8 cellular contexts compared by ENCODE assay signal in the genomic region with DNA sequence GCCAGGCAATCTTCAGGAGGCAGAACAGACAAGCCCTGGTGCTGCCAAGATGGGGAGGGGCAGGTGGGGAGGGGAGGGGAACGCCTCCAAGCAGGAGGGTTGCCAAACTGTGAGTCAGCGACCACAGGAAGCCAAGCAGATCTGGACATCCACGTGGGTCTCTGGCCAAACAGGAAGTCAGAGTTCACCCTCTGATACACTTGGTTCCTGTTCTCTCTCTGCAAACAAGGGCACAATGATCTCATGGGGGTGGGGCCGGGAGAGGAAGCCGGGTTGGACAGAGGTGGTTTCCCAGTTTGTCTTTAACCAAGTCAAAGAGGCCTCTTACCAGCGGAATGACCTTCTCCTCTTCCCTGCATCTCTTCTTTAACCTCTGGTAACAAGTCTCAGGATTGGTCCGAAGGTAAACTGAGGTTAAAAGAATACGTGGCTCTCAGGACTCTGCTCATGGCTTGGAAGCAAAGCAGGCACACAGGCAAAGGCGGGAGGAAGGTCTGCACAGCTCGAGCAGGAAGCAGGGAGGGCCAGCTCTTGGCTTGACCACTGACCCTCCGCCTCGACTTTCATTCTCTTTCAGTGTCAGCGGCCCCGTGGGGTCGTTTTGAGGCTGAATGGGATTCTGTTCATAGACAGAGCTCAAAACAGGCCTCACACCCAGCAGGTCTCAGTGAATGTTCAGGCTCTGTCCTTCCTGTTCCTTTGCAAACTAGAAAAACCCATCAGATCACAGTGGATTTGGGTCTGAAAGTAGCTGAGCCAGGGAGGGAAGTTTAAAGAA. TPM values are rescaled to one million over a fixed set of nuclear protein-coding genes. Genes with fewer than 3 reads are reported as not detected.
DNase-seq lines count a peak whose midpoint lies in the region; ATAC-seq lines count a peak whose summit lies in the region.

No MANE protein-coding gene starts in this region.

- H3K27me3 Mint-ChIP-seq in activated CD4-positive, alpha-beta T cell treated with anti-CD3 and anti-CD28 coated beads, Interleukin-2, amount 10 ng/mL, durations not matched to agents 7 days and 5 days = no peaks in the 10 kb centered on the region

- no peaks in the 10 kb centered on the region for H3K36me3 Mint-ChIP-seq in activated CD4-positive, alpha-beta T cell treated with anti-CD3 and anti-CD28 coated beads, Interleukin-2, amount 10 ng/mL, durations not matched to agents 7 days and 5 days (ENCODE audit: low read depth)

- peak overlapping the region; percentile 92 for H3K27ac Mint-ChIP-seq in activated CD4-positive, alpha-beta T cell treated with anti-CD3 and anti-CD28 coated beads, Interleukin-2, amount 10 ng/mL, durations not matched to agents 7 days and 5 days

- H3K4me3 Mint-ChIP-seq in activated CD4-positive, alpha-beta T cell treated with anti-CD3 and anti-CD28 coated beads, Interleukin-2, amount 10 ng/mL, durations not matched to agents 7 days and 5 days = peak overlapping the region; percentile 71

- DNase-seq in NCI-H2196 (lab: John Stamatoyannopoulos, UW; ENCODE audit: unreplicated experiment) (peak; percentile 84), dermis microvascular lymphatic vessel endothelial cell (ENCODE audit: low read depth in 2 of 2) (peak; percentile 100), medulla oblongata (ENCODE audit: extremely low spot score) (peak; percentile 97), NCI-H1048 (lab: John Stamatoyannopoulos, UW) (no peak)
- peak; percentile 83 for DNase-seq in activated CD4-positive, alpha-beta T cell treated with anti-CD3 and anti-CD28 coated beads, Interleukin-2, amount 10 ng/mL, durations not matched to agents 7 days and 5 days
- DNase-seq in stimulated activated CD4-positive, alpha-beta T cell treated with anti-CD3 and anti-CD28 coated beads, TNF-alpha, amount 100 ng/mL, for 48 hours (ENCODE audit: low read depth in 3 of 3) = peak; percentile 60 to 84 (median 77)

- POLR2A ChIA-PET in activated CD4-positive, alpha-beta T cell treated with anti-CD3 and anti-CD28 coated beads, Interleukin-2, amount 10 ng/mL, durations not matched to agents 7 days and 5 days (lab: Charles Lee) = no interaction called here

- no peaks in the 10 kb centered on the region for H3K9me3 Mint-ChIP-seq in activated CD4-positive, alpha-beta T cell treated with anti-CD3 and anti-CD28 coated beads, Interleukin-2, amount 10 ng/mL, durations not matched to agents 7 days and 5 days

- CTCF ChIA-PET in activated CD4-positive, alpha-beta T cell treated with anti-CD3 and anti-CD28 coated beads, Interleukin-2, amount 10 ng/mL, durations not matched to agents 7 days and 5 days (lab: Charles Lee) = interaction anchor here (0.9 to 1.2 kb wide), 3 partner anchors 9 to 40 kb away, joined by 3 to 4 read pairs (median 3); no protein-coding TSS in a partner anchor

- ATAC-seq in GM18498 (IDR thresholded peaks at IDR 0.05; ENCODE audit: unreplicated experiment) (peak; percentile 97), HG02852 (IDR thresholded peaks at IDR 0.05; ENCODE audit: unreplicated experiment) (peak; percentile 97)

- H3K4me1 Mint-ChIP-seq in activated CD4-positive, alpha-beta T cell treated with anti-CD3 and anti-CD28 coated beads, Interleukin-2, amount 10 ng/mL, durations not matched to agents 7 days and 5 days = peaks cover 70% of the 10 kb centered on the region

RNA-seq across cellular contexts. Expression of a gene that starts 32.9 kb away (rescaled TPM):
- total RNA-seq in activated CD4-positive, alpha-beta T cell treated with anti-CD3 and anti-CD28 coated beads, Interleukin-2, amount 10 ng/mL, durations not matched to agents 7 days and 5 days = 1 to 10 TPM; 7.4 to 9.3 TPM
- total RNA-seq in dermis microvascular lymphatic vessel endothelial cell = 25.7 and 35.4 TPM in 2 replicates

RNA-seq across cellular contexts. Expression of a gene that starts 35.4 kb away (rescaled TPM):
- total RNA-seq in activated CD4-positive, alpha-beta T cell treated with anti-CD3 and anti-CD28 coated beads, Interleukin-2, amount 10 ng/mL, durations not matched to agents 7 days and 5 days = 100 to 1,000 TPM; 124 to 132 TPM
- total RNA-seq in dermis microvascular lymphatic vessel endothelial cell = 69.7 and 84.0 TPM in 2 replicates

RNA-seq across cellular contexts. Expression of a gene that starts 49.2 kb away (rescaled TPM):
- total RNA-seq in activated CD4-positive, alpha-beta T cell treated with anti-CD3 and anti-CD28 coated beads, Interleukin-2, amount 10 ng/mL, durations not matched to agents 7 days and 5 days = 10 to 100 TPM; 12.3 to 15.3 TPM
- 1.9 and 2.1 TPM in 2 replicates for total RNA-seq in dermis microvascular lymphatic vessel endothelial cell
